Comparison of ENCODE assay signal across 8 cellular contexts in the genomic region with DNA sequence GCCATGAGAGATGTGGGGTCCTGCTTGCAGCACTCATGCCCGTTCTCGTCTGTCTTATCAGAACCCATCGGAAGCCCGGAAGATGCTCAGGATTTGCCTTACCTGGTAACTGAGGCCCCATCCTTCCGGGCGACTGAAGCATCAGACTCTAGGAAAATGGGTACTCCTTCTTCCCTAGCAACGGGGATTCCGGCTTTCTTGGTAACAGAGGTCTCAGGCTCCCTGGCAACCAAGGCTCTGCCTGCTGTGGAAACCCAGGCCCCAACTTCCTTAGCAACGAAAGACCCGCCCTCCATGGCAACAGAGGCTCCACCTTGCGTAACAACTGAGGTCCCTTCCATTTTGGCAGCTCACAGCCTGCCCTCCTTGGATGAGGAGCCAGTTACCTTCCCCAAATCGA. TPM values are rescaled to one million over a fixed set of nuclear protein-coding genes. Genes with fewer than 3 reads are reported as not detected.
DNase-seq lines count a peak whose midpoint lies in the region; ATAC-seq, FAIRE-seq and TF ChIP-seq lines count a peak whose summit lies in the region.

No MANE protein-coding gene starts in this region.

- H3K4me3 Mint-ChIP-seq in glutamatergic neuron (ENCODE audit: unreplicated experiment): no peak overlapping the region

- CTCF ChIA-PET in SK-N-SH (lab: Yijun Ruan, JAX): no interaction called here

- no peaks in the 10 kb centered on the region for H4K20me1 ChIP-seq in SK-N-SH (ENCODE audit: insufficient read depth)

- H3F3A ChIP-seq in SK-N-SH (replicated peaks; ENCODE audit: insufficient read depth): peaks cover 21% of the 10 kb centered on the region

- peaks cover 6% of the 10 kb centered on the region for H3K9me3 Mint-ChIP-seq in glutamatergic neuron (ENCODE audit: unreplicated experiment)

- H3K27me3 Mint-ChIP-seq in glutamatergic neuron (ENCODE audit: unreplicated experiment): peaks cover 3% of the 10 kb centered on the region

- no peaks in the 10 kb centered on the region for H3K4me1 Mint-ChIP-seq in glutamatergic neuron (ENCODE audit: low read depth, unreplicated experiment)

- peaks cover 0 to 11% (median 0%) of the 10 kb centered on the region in 3 donors for H3K36me3 ChIP-seq in Peyer's patch
- H3K36me3 ChIP-seq in SK-N-SH (replicated peaks in 1 of 2; ENCODE audit: control insufficient read depth in 1 of 2, insufficient read depth in 2 of 2, low read length in 1 of 2): peaks cover 0 to 10% of the 10 kb centered on the region in 2 experiments

- WGBS in SK-N-SH (ENCODE audit: low lambda C conversion rate): 87% methylated on average over 11 of the region's 12 CpGs

- no peaks in the 10 kb centered on the region for H3K79me2 ChIP-seq in SK-N-SH (ENCODE audit: insufficient read depth)

- POLR2A ChIA-PET in SK-N-SH (lab: Yijun Ruan, JAX): no interaction called here

- DNase-seq in GM19239 (ENCODE audit: insufficient read length, low spot score): peak; percentile 75
- peak; percentile 58 to 90 (median 81) for DNase-seq in Peyer's patch
- peak; percentile 55 for DNase-seq in activated T-helper 1 cell treated with anti-CD3 and anti-CD28 coated beads, Interleukin-2, amount 50 U/mL, for 16 hours (ENCODE audit: low read depth in 1 of 2, low spot score in 1 of 2)
- peak; percentile 55 for DNase-seq in glutamatergic neuron
- DNase-seq in putamen (ENCODE audit: low spot score): peak; percentile 88
- no peak for DNase-seq in SK-N-SH
- DNase-seq in NCI-H2107 treated with DMSO at 0.1 percent for 48 hours (lab: John Stamatoyannopoulos, UW; ENCODE audit: unreplicated experiment): no peak

- no peak for ATAC-seq in HG02885 (IDR thresholded peaks at IDR 0.05; ENCODE audit: poor library complexity, unreplicated experiment)

- peak overlapping the region in 1 of 4 donors; percentile 63 for H3K27ac ChIP-seq in Peyer's patch
- no peak overlapping the region for H3K27ac ChIP-seq in SK-N-SH (ENCODE audit: low read depth in 2 of 2, low read length in 1 of 2)

- no peaks in the 10 kb centered on the region for H3K36me3 Mint-ChIP-seq in glutamatergic neuron (ENCODE audit: unreplicated experiment)

- H3K27me3 ChIP-seq in Peyer's patch (no peaks in the 10 kb centered on the region), SK-N-SH (ENCODE audit: insufficient read depth) (no peaks in the 10 kb centered on the region)

- H3K9me3 ChIP-seq in Peyer's patch: no peaks in the 10 kb centered on the region
- H3K9me3 ChIP-seq in SK-N-SH: no peaks in the 10 kb centered on the region

- TF ChIP-seq RAD21 in SK-N-SH (IDR thresholded peaks at IDR 0.05; ENCODE audit: low read length): no peak

- no peak overlapping the region for H3K4me2 ChIP-seq in SK-N-SH

- peaks cover 0 to 21% (median 6%) of the 10 kb centered on the region in 4 donors for H3K4me1 ChIP-seq in Peyer's patch
- H3K4me1 ChIP-seq in SK-N-SH (ENCODE audit: control insufficient read depth in 1 of 2, insufficient read depth in 2 of 2, low read depth in 1 of 2, low read length in 1 of 2): peaks cover 3 to 14% of the 10 kb centered on the region in 2 experiments; a peak in 1 of 4 replicates

- FAIRE-seq in GM19239 (lab: Jason Lieb, UNC): no peak

- TF ChIP-seq EP300 in SK-N-SH (IDR thresholded peaks at IDR 0.05; ENCODE audit: borderline replicate concordance in 1 of 2, low read depth in 1 of 2, low read length in 1 of 2): no peak

- no peak for TF ChIP-seq POLR2A in Peyer's patch (IDR thresholded peaks at IDR 0.05)

- no peak for TF ChIP-seq CTCF in Peyer's patch (IDR thresholded peaks at IDR 0.05)
- TF ChIP-seq CTCF in glutamatergic neuron (IDR thresholded peaks at IDR 0.05; ENCODE audit: partially characterized antibody, unreplicated experiment): no peak
- TF ChIP-seq CTCF in SK-N-SH (IDR thresholded peaks at IDR 0.05): no peak

- H3K9ac ChIP-seq in SK-N-SH: no peak overlapping the region

- H3K9me2 ChIP-seq in SK-N-SH: no peaks in the 10 kb centered on the region

- no peak overlapping the region for H3K27ac Mint-ChIP-seq in glutamatergic neuron (ENCODE audit: unreplicated experiment)

- H3K4me3 ChIP-seq in Peyer's patch: peak overlapping the region in 1 of 4 donors; percentile 15
- H3K4me3 ChIP-seq in SK-N-SH (ENCODE audit: low read depth in 2 of 2, low read length in 1 of 2): no peak overlapping the region

- no peak overlapping the region for H2AFZ ChIP-seq in SK-N-SH (ENCODE audit: low read depth)

TF ChIP-seq in SK-N-SH, 30 proteins besides CTCF, POLR2A, EP300 and RAD21:
- TF ChIP-seq RCOR1 (IDR thresholded peaks at IDR 0.05; ENCODE audit: low read length): no peak
- no peak for TF ChIP-seq JUND (IDR thresholded peaks at IDR 0.05)
- TF ChIP-seq FOSL2 (IDR thresholded peaks at IDR 0.05; ENCODE audit: borderline replicate concordance, low read depth): no peak
- TF ChIP-seq, protein P1, sequence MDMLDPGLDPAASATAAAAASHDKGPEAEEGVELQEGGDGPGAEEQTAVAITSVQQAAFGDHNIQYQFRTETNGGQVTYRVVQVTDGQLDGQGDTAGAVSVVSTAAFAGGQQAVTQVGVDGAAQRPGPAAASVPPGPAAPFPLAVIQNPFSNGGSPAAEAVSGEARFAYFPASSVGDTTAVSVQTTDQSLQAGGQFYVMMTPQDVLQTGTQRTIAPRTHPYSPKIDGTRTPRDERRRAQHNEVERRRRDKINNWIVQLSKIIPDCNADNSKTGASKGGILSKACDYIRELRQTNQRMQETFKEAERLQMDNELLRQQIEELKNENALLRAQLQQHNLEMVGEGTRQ (IDR thresholded peaks at IDR 0.05; ENCODE audit: borderline replicate concordance, low read depth, low read length): no peak
- TF ChIP-seq, protein P2, sequence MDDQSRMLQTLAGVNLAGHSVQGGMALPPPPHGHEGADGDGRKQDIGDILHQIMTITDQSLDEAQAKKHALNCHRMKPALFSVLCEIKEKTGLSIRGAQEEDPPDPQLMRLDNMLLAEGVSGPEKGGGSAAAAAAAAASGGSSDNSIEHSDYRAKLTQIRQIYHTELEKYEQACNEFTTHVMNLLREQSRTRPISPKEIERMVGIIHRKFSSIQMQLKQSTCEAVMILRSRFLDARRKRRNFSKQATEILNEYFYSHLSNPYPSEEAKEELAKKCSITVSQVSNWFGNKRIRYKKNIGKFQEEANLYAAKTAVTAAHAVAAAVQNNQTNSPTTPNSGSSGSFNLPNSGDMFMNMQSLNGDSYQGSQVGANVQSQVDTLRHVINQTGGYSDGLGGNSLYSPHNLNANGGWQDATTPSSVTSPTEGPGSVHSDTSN (IDR thresholded peaks at IDR 0.05): no peak

RNA-seq across cellular contexts. Expression of a gene that starts 8.3 kb away (rescaled TPM):
- total RNA-seq in Peyer's patch (1 to 10 TPM in 2 of 4 donors, not detected in 2; 1.5 to 6.2 TPM), glutamatergic neuron (ENCODE audit: unreplicated experiment) (not detected)
- 0.02 TPM in 1 of 2 replicates, not detected in the other for polyA plus RNA-seq in SK-N-SH (2012; rRNA removed)
- not detected in 2 replicates for polyA plus RNA-seq in SK-N-SH (2012; cell fraction: cytosol; rRNA removed)
- 0.15 and 0.17 TPM in 2 replicates for polyA plus RNA-seq in SK-N-SH (2012; cell fraction: nucleus; rRNA removed)

RNA-seq across cellular contexts. Expression of a gene that starts 23.1 kb away (rescaled TPM):
- 100 to 1,000 TPM; 127 to 186 (median 158) TPM for total RNA-seq in Peyer's patch
- total RNA-seq in glutamatergic neuron (ENCODE audit: unreplicated experiment): 179 TPM
- 137 and 151 TPM in 2 replicates for polyA plus RNA-seq in SK-N-SH (2012; rRNA removed)
- 105 and 130 TPM in 2 replicates for polyA plus RNA-seq in SK-N-SH (2012; cell fraction: cytosol; rRNA removed)
- polyA plus RNA-seq in SK-N-SH (2012; cell fraction: nucleus; rRNA removed): 211 and 216 TPM in 2 replicates

RNA-seq across cellular contexts. Expression of a gene that starts 42.6 kb away (rescaled TPM):
- total RNA-seq in Peyer's patch (100 to 1,000 TPM in 1 of 4 donors, 10 to 100 TPM in 2, 1 to 10 TPM in 1; 2.5 to 292 (median 34.9) TPM), glutamatergic neuron (ENCODE audit: unreplicated experiment) (not detected)
- not detected in 2 replicates for polyA plus RNA-seq in SK-N-SH (2012; rRNA removed)
- polyA plus RNA-seq in SK-N-SH (2012; cell fraction: cytosol; rRNA removed): 0.01 TPM in 1 of 2 replicates, not detected in the other
- polyA plus RNA-seq in SK-N-SH (2012; cell fraction: nucleus; rRNA removed): 0.13 and 0.16 TPM in 2 replicates

Comparison
In these comparisons a context has a peak if more than half of its experiments do, and no peak if none do; other contexts are left out.
1. DNase-seq: peak in GM19239 (single experiment), Peyer's patch (3 of 3), activated T-helper 1 cell treated with anti-CD3 and anti-CD28 coated beads, Interleukin-2, amount 50 U/mL, for 16 hours (2 of 2), glutamatergic neuron (single experiment) and putamen (single experiment); none in SK-N-SH (single experiment) and NCI-H2107 treated with DMSO at 0.1 percent for 48 hours (single experiment).